Comparison of ENCODE assay signal across 15 cellular contexts in genomic region chr3:50302095-50303037, GRCh38. TPM values are rescaled to one million over a fixed set of nuclear protein-coding genes. Genes with fewer than 3 reads are reported as not detected.
DNase-seq lines count a peak whose midpoint lies in the region; ATAC-seq and TF ChIP-seq lines count a peak whose summit lies in the region.
"Had no signal": no experiment of that assay in that cellular context is flagged by ENCODE, and none has a peak within 500 bp of the region (broad histone marks: within the 10 kb centered on the region; RNA-seq: fewer than 3 reads in every experiment).

No MANE protein-coding gene starts in this region.

- H3K4me1 Mint-ChIP-seq in osteocyte (ENCODE audit: unreplicated experiment), result peaks cover 22% of the 10 kb centered on the region

- H3K36me3 ChIP-seq in rectal smooth muscle tissue (ENCODE audit: control insufficient read depth, insufficient read depth, low read length), result no peaks in the 10 kb centered on the region

- DNase-seq in GM12865 (ENCODE audit: low read depth) (peak; percentile 1), caudate nucleus (lab: John Stamatoyannopoulos, UW) (peak in 1 of 61 donors; percentile 21), occipital lobe (lab: John Stamatoyannopoulos, UW) (no peak), foreskin melanocyte (no peak), osteocyte (ENCODE audit: extremely low spot score, unreplicated experiment) (no peak)
- DNase-seq: activated CD8-positive, alpha-beta memory T cell treated with anti-CD3 and anti-CD28 coated beads, Interleukin-2, amount 50 U/mL, for 48 hours; effector CD8-positive, alpha-beta T cell; EL; NCI-H1436 treated with DMSO at 0.1 percent for 48 hours; NCI-H748 treated with DMSO at 0.1 percent for 48 hours; small intestine had no signal

- no peaks in the 10 kb centered on the region for H3K36me3 Mint-ChIP-seq in osteocyte (ENCODE audit: unreplicated experiment)

- H3K27ac ChIP-seq in caudate nucleus (ENCODE audit: low read depth, low read length), result peak overlapping the region; percentile 48
- H3K27ac ChIP-seq in layer of hippocampus (ENCODE audit: low read depth, low read length), result peak overlapping the region; percentile 62
- H3K27ac ChIP-seq in rectal smooth muscle tissue (ENCODE audit: low read depth, low read length), result peak overlapping the region; percentile 12

- no peaks in the 10 kb centered on the region for H3K27me3 ChIP-seq in layer of hippocampus (ENCODE audit: control insufficient read depth, insufficient read depth, low read length)
- H3K27me3 ChIP-seq in rectal smooth muscle tissue (ENCODE audit: control insufficient read depth, insufficient read depth, low read length), result no peaks in the 10 kb centered on the region

- H3K9ac ChIP-seq in rectal smooth muscle tissue (ENCODE audit: low read length), result no peak overlapping the region

- TF ChIP-seq CTCF in GM12865 (IDR thresholded peaks at IDR 0.05; ENCODE audit: insufficient read depth, low read depth, low read length, missing control alignments) (no peak), osteocyte (IDR thresholded peaks at IDR 0.05) (no peak)

- peaks cover 10% of the 10 kb centered on the region for H3K4me1 ChIP-seq in rectal smooth muscle tissue (ENCODE audit: control insufficient read depth, insufficient read depth, low read length)

- no peak for ATAC-seq in GM19397 (IDR thresholded peaks at IDR 0.05; ENCODE audit: unreplicated experiment)

- no peaks in the 10 kb centered on the region for H3K9me3 Mint-ChIP-seq in osteocyte (ENCODE audit: unreplicated experiment)

- no peaks in the 10 kb centered on the region for H3K27me3 Mint-ChIP-seq in osteocyte (ENCODE audit: unreplicated experiment)
- H3K27me3 Mint-ChIP-seq: B cell had no signal

- H3K4me3 ChIP-seq in GM12865 (ENCODE audit: low read depth, low read length) (no peak overlapping the region), rectal smooth muscle tissue (ENCODE audit: low read length) (peak overlapping the region; percentile 12)

- no peak overlapping the region for H3K4me3 Mint-ChIP-seq in osteocyte (ENCODE audit: unreplicated experiment)
- H3K4me3 Mint-ChIP-seq: B cell had no signal

- H3K27ac Mint-ChIP-seq in osteocyte (ENCODE audit: unreplicated experiment), result no peak overlapping the region
- H3K27ac Mint-ChIP-seq: B cell had no signal

RNA-seq across cellular contexts. Expression of gene HYAL1, which starts 1.0 kb away (rescaled TPM):
- total RNA-seq in occipital lobe (0.16 TPM), osteocyte (0.60 and 0.83 TPM in 2 replicates)

RNA-seq across cellular contexts. Expression of gene HYAL3, which starts 3.2 kb away (rescaled TPM):
- total RNA-seq in occipital lobe (6.6 TPM), osteocyte (2.3 and 3.0 TPM in 2 replicates)

RNA-seq across cellular contexts. Expression of gene NAA80, which starts 3.2 kb away (rescaled TPM):
- 4.5 TPM for total RNA-seq in occipital lobe
- 14.3 and 16.2 TPM in 2 replicates for total RNA-seq in osteocyte

RNA-seq across cellular contexts. Expression of gene IFRD2, which starts 10.1 kb away (rescaled TPM):
- 15.1 TPM for total RNA-seq in occipital lobe
- total RNA-seq in osteocyte, result 43.3 and 54.2 TPM in 2 replicates

RNA-seq across cellular contexts. Expression of gene HYAL2, which starts 20.2 kb away (rescaled TPM):
- total RNA-seq in occipital lobe (30.9 TPM), osteocyte (34.1 and 37.0 TPM in 2 replicates)

Comparison
In these comparisons a context has a peak if more than half of its experiments do, and no peak if none do; other contexts are left out.
1. H3K27ac ChIP-seq: peak in every context shown above with its lines; median percentile 62 in layer of hippocampus; 48 in caudate nucleus; 12 in rectal smooth muscle tissue.